In genomic region chr4:106707776-106708603, GRCh38 we compare ENCODE assay signal across 11 cellular contexts.
DNase-seq lines count a peak whose midpoint lies in the region; ATAC-seq and TF ChIP-seq lines count a peak whose summit lies in the region.
"Had no signal": no experiment of that assay in that cellular context is flagged by ENCODE, and none has a peak within 500 bp of the region (broad histone marks: within the 10 kb centered on the region; RNA-seq: fewer than 3 reads in every experiment).

No MANE protein-coding gene starts in this region.

- H3K27me3 ChIP-seq in ascending aorta, result no peaks in the 10 kb centered on the region

- no peaks in the 10 kb centered on the region for H3K36me3 ChIP-seq in ascending aorta

- peaks cover 0 to 4% of the 10 kb centered on the region in 2 donors for H3K4me1 ChIP-seq in ascending aorta

- H3K9me3 Mint-ChIP-seq in activated CD4-positive, alpha-beta T cell treated with anti-CD3 and anti-CD28 coated beads, Interleukin-2, amount 10 ng/mL, durations not matched to agents 7 days and 5 days, result peaks cover under 1% of the 10 kb centered on the region

- no peak overlapping the region for H3K4me3 ChIP-seq in ascending aorta

- H3K27ac ChIP-seq in ascending aorta, result peak overlapping the region; percentile 34 to 41

- no peaks in the 10 kb centered on the region for H3K4me1 Mint-ChIP-seq in T-helper 17 cell
- H3K4me1 Mint-ChIP-seq in activated CD4-positive, alpha-beta T cell treated with anti-CD3 and anti-CD28 coated beads, Interleukin-2, amount 10 ng/mL, durations not matched to agents 7 days and 5 days, result no peaks in the 10 kb centered on the region

- no peak overlapping the region for H3K27ac Mint-ChIP-seq in T-helper 17 cell
- H3K27ac Mint-ChIP-seq in activated CD4-positive, alpha-beta T cell treated with anti-CD3 and anti-CD28 coated beads, Interleukin-2, amount 10 ng/mL, durations not matched to agents 7 days and 5 days, result no peak overlapping the region
- H3K27ac Mint-ChIP-seq: activated naive CD8-positive, alpha-beta T cell had no signal

- peak in 1 of 2 donors; percentile 62 for DNase-seq in ascending aorta (ENCODE audit: low spot score in 2 of 2)
- DNase-seq in pulmonary artery endothelial cell (ENCODE audit: low read depth, low spot score), result peak; percentile 49
- DNase-seq in T-helper 17 cell, result no peak
- no peak for DNase-seq in activated CD4-positive, alpha-beta T cell treated with anti-CD3 and anti-CD28 coated beads, Interleukin-2, amount 10 ng/mL, durations not matched to agents 7 days and 5 days
- no peak for DNase-seq in GM10248 (ENCODE audit: extremely low spot score)
- DNase-seq in activated naive CD4-positive, alpha-beta T cell (lab: John Stamatoyannopoulos, UW), result no peak
- DNase-seq: GDM1, NCI-H2081 had no signal

- H3K36me3 Mint-ChIP-seq in T-helper 17 cell (ENCODE audit: low read depth), result no peaks in the 10 kb centered on the region
- no peaks in the 10 kb centered on the region for H3K36me3 Mint-ChIP-seq in activated CD4-positive, alpha-beta T cell treated with anti-CD3 and anti-CD28 coated beads, Interleukin-2, amount 10 ng/mL, durations not matched to agents 7 days and 5 days (ENCODE audit: low read depth)
- H3K36me3 Mint-ChIP-seq: activated naive CD8-positive, alpha-beta T cell had no signal

- CTCF ChIA-PET in activated CD4-positive, alpha-beta T cell treated with anti-CD3 and anti-CD28 coated beads, Interleukin-2, amount 10 ng/mL, durations not matched to agents 7 days and 5 days (lab: Charles Lee), result no interaction called here
- CTCF ChIA-PET in GM10248 (lab: Yijun Ruan, JAX), result no interaction called here

- TF ChIP-seq CTCF in ascending aorta (IDR thresholded peaks at IDR 0.05) (no peak), GM10248 (IDR thresholded peaks at IDR 0.05; ENCODE audit: control extremely low read depth, extremely low read depth, low read depth, missing control alignments) (no peak)

- H3K9me3 ChIP-seq in ascending aorta (no peaks in the 10 kb centered on the region), T-helper 17 cell (ENCODE audit: control insufficient read depth, low read length, poor library complexity, severe bottlenecking) (no peaks in the 10 kb centered on the region)

- peak; percentile 70 for ATAC-seq in GM19351 (IDR thresholded peaks at IDR 0.05; ENCODE audit: unreplicated experiment)
- ATAC-seq in HG03460 (IDR thresholded peaks at IDR 0.05; ENCODE audit: unreplicated experiment), result peak; percentile 86
- ATAC-seq in T-helper 17 cell, result no peak

- no peaks in the 10 kb centered on the region for H3K27me3 Mint-ChIP-seq in T-helper 17 cell
- no peaks in the 10 kb centered on the region for H3K27me3 Mint-ChIP-seq in activated CD4-positive, alpha-beta T cell treated with anti-CD3 and anti-CD28 coated beads, Interleukin-2, amount 10 ng/mL, durations not matched to agents 7 days and 5 days
- H3K27me3 Mint-ChIP-seq: activated naive CD8-positive, alpha-beta T cell had no signal

- POLR2A ChIA-PET in activated CD4-positive, alpha-beta T cell treated with anti-CD3 and anti-CD28 coated beads, Interleukin-2, amount 10 ng/mL, durations not matched to agents 7 days and 5 days (lab: Charles Lee), result no interaction called here
- POLR2A ChIA-PET in GM10248 (lab: Yijun Ruan, JAX), result no interaction called here

- intact Hi-C loops in ascending aorta (cut with DNase I), result no loop called here

- no peak overlapping the region for H3K4me3 Mint-ChIP-seq in T-helper 17 cell
- no peak overlapping the region for H3K4me3 Mint-ChIP-seq in activated CD4-positive, alpha-beta T cell treated with anti-CD3 and anti-CD28 coated beads, Interleukin-2, amount 10 ng/mL, durations not matched to agents 7 days and 5 days
- H3K4me3 Mint-ChIP-seq: activated naive CD8-positive, alpha-beta T cell had no signal
